In genomic region chr11:64826578-64827450, GRCh38 we compare ENCODE assay signal across 22 cellular contexts.
"Had no signal": no experiment of that assay in that cellular context is flagged by ENCODE, and none has a peak within 500 bp of the region (broad histone marks: within the 10 kb centered on the region; RNA-seq: fewer than 3 reads in every experiment).

No MANE protein-coding gene starts in this region.

- H3K4me1 ChIP-seq: colonic mucosa, lower lobe of right lung, right atrium auricular region, transverse colon, vagina had no signal

- DNase-seq: activated CD4-positive, alpha-beta T cell treated with anti-CD3 and anti-CD28 coated beads, Interleukin-2, amount 50 U/mL, for 1 hour; activated CD4-positive, CD25-positive, alpha-beta regulatory T cell treated with anti-CD3 and anti-CD28 coated beads, Interleukin-2, amount 50 U/mL, for 72 hours; activated CD8-positive, alpha-beta memory T cell treated with anti-CD3 and anti-CD28 coated beads, Interleukin-2, amount 50 U/mL, for 4 hours; activated effector memory CD4-positive, alpha-beta T cell treated with Interleukin-2 at 50 U/mL for 16 hours; activated naive CD4-positive, alpha-beta T cell treated with anti-CD3 and anti-CD28 coated beads, Interleukin-2, amount 10 ng/mL, durations not matched to agents 7 days and 5 days; activated naive CD8-positive, alpha-beta T cell treated with anti-CD3 and anti-CD28 coated beads, Interleukin-2, amount 50 U/mL, for 24 hours; activated T-cell treated with anti-CD3 and anti-CD28 coated beads, Interleukin-2, amount 50 U/mL, for 4 hours; anterior cingulate cortex; brain microvascular endothelial cell; central memory CD4-positive, alpha-beta T cell; colonic mucosa; erythroblast; immature natural killer cell; left cardiac atrium; lower lobe of right lung; occipital lobe; stimulated activated CD4-positive, alpha-beta T cell treated with anti-CD3 and anti-CD28 coated beads, Interleukin-2, amount 100 ng/mL, for 48 hours; T-cell; transverse colon had no signal

- H3K4me3 ChIP-seq: colonic mucosa, lower lobe of right lung, right atrium auricular region, skin epidermis, transverse colon, vagina had no signal

- H3K27ac ChIP-seq: brain microvascular endothelial cell, colonic mucosa, lower lobe of right lung, right atrium auricular region, skin epidermis, transverse colon, vagina had no signal

- H3K36me3 ChIP-seq: brain microvascular endothelial cell, colonic mucosa, right atrium auricular region had no signal

- H3K9me3 ChIP-seq: colonic mucosa, lower lobe of right lung, right atrium auricular region, transverse colon, vagina had no signal

- H3K27me3 ChIP-seq: brain microvascular endothelial cell, colonic mucosa, right atrium auricular region, transverse colon, vagina had no signal
